ENCODE assay signal across 13 cellular contexts in the genomic region with DNA sequence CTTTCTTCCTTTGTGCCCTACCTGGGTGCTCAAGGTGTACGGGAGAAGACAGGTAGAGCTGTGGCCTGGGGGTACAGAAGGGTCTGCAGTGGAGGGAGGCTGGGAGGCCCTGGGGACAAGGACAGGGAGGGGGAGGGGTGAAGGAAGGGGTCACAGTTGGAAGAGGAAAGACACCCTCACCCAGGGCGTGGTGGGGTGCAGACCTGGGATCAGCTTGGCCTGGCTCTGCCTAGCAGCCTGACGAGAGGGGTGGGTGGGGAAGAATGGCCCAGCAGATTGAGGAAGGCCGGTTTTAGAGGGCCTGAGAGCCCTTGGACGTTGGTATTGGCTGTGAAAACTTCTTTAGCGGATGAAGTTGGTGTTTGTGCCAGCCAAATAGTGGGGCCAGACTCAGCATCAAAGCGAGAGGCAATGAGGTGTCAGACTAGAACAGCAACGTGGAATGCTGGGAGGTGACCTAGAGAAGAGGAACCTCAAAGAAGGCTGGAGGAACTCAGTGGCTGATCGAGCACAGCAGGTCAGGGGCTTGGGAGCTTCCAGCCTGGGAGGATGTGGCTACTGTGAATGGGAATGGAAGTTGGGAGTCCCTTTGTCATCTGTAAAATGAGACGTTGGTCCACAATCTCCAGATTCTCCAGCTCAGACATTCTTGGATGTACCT. TPM values are rescaled to one million over a fixed set of nuclear protein-coding genes. Genes with fewer than 3 reads are reported as not detected.
DNase-seq lines count a peak whose midpoint lies in the region; ATAC-seq and TF ChIP-seq lines count a peak whose summit lies in the region.
"Had no signal": no experiment of that assay in that cellular context is flagged by ENCODE, and none has a peak within 500 bp of the region (broad histone marks: within the 10 kb centered on the region; RNA-seq: fewer than 3 reads in every experiment).

No MANE protein-coding gene starts in this region.

- no peaks in the 10 kb centered on the region for H3K9me2 ChIP-seq in SK-N-SH

- H3K27me3 Mint-ChIP-seq in osteocyte (ENCODE audit: unreplicated experiment): no peaks in the 10 kb centered on the region
- H3K27me3 Mint-ChIP-seq: stimulated activated naive CD8-positive, alpha-beta T cell treated with anti-CD3 and anti-CD28 coated beads, Interleukin-15, amount 100 ng/mL, for 72 hours had no signal

- H3K4me3 ChIP-seq in SK-N-SH (ENCODE audit: low read depth in 2 of 2, low read length in 1 of 2): no peak overlapping the region
- no peak overlapping the region for H3K4me3 ChIP-seq in transverse colon

- POLR2A ChIA-PET in SK-N-SH (lab: Yijun Ruan, JAX): no interaction called here

- H3K79me2 ChIP-seq in SK-N-SH (ENCODE audit: insufficient read depth): no peaks in the 10 kb centered on the region

- DNase-seq in SK-N-SH: no peak
- DNase-seq in epithelial cell of prostate (ENCODE audit: low read depth, low spot score): no peak
- DNase-seq in osteocyte (ENCODE audit: extremely low spot score, unreplicated experiment): no peak
- DNase-seq in transverse colon: no peak
- DNase-seq in NOMO-1 (lab: John Stamatoyannopoulos, UW; ENCODE audit: unreplicated experiment in 2 of 2): no peak
- no peak for DNase-seq in RKO (ENCODE audit: low spot score)
- DNase-seq: effector memory CD4-positive, alpha-beta T cell; NCI-H1105; NCI-H524; stimulated activated naive CD8-positive, alpha-beta T cell treated with anti-CD3 and anti-CD28 coated beads, Interleukin-15, amount 100 ng/mL, for 72 hours had no signal

- H3K27ac Mint-ChIP-seq in osteocyte (ENCODE audit: unreplicated experiment): peak overlapping the region; percentile 97

- intact Hi-C loops in transverse colon (cut with DNase I; ENCODE audit: low total_unique reads): no loop called here

- TF ChIP-seq EP300 in SK-N-SH (IDR thresholded peaks at IDR 0.05; ENCODE audit: borderline replicate concordance in 1 of 2, low read depth in 1 of 2, low read length in 1 of 2) (no peak), transverse colon (IDR thresholded peaks at IDR 0.05; ENCODE audit: low read depth) (no peak)

- 89% methylated on average over 10 of the region's 10 CpGs for WGBS in SK-N-SH (ENCODE audit: low lambda C conversion rate)
- 88 to 90% methylated on average over 5 to 10 of the region's 10 CpGs for WGBS in transverse colon (ENCODE audit: low coverage in 1 of 2), 2 donors

- peaks cover 51% of the 10 kb centered on the region for H3K4me1 Mint-ChIP-seq in osteocyte (ENCODE audit: unreplicated experiment)

- TF ChIP-seq POLR2A in transverse colon (IDR thresholded peaks at IDR 0.05): no peak

- H3F3A ChIP-seq in SK-N-SH (replicated peaks; ENCODE audit: insufficient read depth): peaks cover 33% of the 10 kb centered on the region

- no peak overlapping the region for H3K4me2 ChIP-seq in SK-N-SH

- H3K9ac ChIP-seq in SK-N-SH: no peak overlapping the region

- H3K4me1 ChIP-seq in SK-N-SH (ENCODE audit: control insufficient read depth in 1 of 2, insufficient read depth in 2 of 2, low read depth in 1 of 2, low read length in 1 of 2) (peaks cover 39 to 87% of the 10 kb centered on the region in 2 experiments), transverse colon (peaks cover 26 to 56% (median 43%) of the 10 kb centered on the region in 4 donors)

- TF ChIP-seq CTCF in SK-N-SH (IDR thresholded peaks at IDR 0.05) (no peak), osteocyte (IDR thresholded peaks at IDR 0.05) (no peak), transverse colon (IDR thresholded peaks at IDR 0.05) (no peak)

- H3K27ac ChIP-seq in SK-N-SH (ENCODE audit: low read depth in 2 of 2, low read length in 1 of 2) (peak overlapping the region; percentile 91 to 99; a peak in 3 of 4 replicates), epithelial cell of prostate (peak overlapping the region; percentile 68), transverse colon (peak overlapping the region; percentile 82 to 93 (median 87))
- H3K27ac ChIP-seq: 22Rv1 had no signal

- no peak overlapping the region for H3K4me3 Mint-ChIP-seq in osteocyte (ENCODE audit: unreplicated experiment)
- H3K4me3 Mint-ChIP-seq: stimulated activated naive CD8-positive, alpha-beta T cell treated with anti-CD3 and anti-CD28 coated beads, Interleukin-15, amount 100 ng/mL, for 72 hours had no signal

- peaks cover 0 to 3% of the 10 kb centered on the region in 2 experiments for H3K36me3 ChIP-seq in SK-N-SH (replicated peaks in 1 of 2; ENCODE audit: control insufficient read depth in 1 of 2, insufficient read depth in 2 of 2, low read length in 1 of 2)
- H3K36me3 ChIP-seq in transverse colon: no peaks in the 10 kb centered on the region

- H3K36me3 Mint-ChIP-seq in osteocyte (ENCODE audit: unreplicated experiment): peaks cover 9% of the 10 kb centered on the region

- in situ Hi-C loops in transverse colon (cut with MboI; ENCODE audit: low pct_ligation_motif_present in 1 of 4, low pct_unique_long_range_greater_than_20kb in 1 of 4, low sequenced_read_pairs in 3 of 4): no loop called here

- H3K27me3 ChIP-seq in SK-N-SH (ENCODE audit: insufficient read depth) (no peaks in the 10 kb centered on the region), transverse colon (no peaks in the 10 kb centered on the region)

- no peak for TF ChIP-seq RAD21 in SK-N-SH (IDR thresholded peaks at IDR 0.05; ENCODE audit: low read length)

- CTCF ChIA-PET in SK-N-SH (lab: Yijun Ruan, JAX): interaction anchor here (0.7 to 2.9 kb wide), 4 partner anchors 11 to 123 kb away, joined by 3 to 18 read pairs (median 8); partner anchors contain the start of genes SUFU and TRIM8

- H2AFZ ChIP-seq in SK-N-SH (ENCODE audit: low read depth): no peak overlapping the region

- ATAC-seq in SK-N-SH treated with all-trans-retinoic acid at 6 μM for 48 hours (no peak), HG03469 (IDR thresholded peaks at IDR 0.05; ENCODE audit: unreplicated experiment) (no peak)
- ATAC-seq: stimulated activated naive CD8-positive, alpha-beta T cell treated with anti-CD3 and anti-CD28 coated beads, Interleukin-15, amount 100 ng/mL, for 72 hours had no signal

- H3K9me3 ChIP-seq in SK-N-SH (no peaks in the 10 kb centered on the region), transverse colon (no peaks in the 10 kb centered on the region)

- no peaks in the 10 kb centered on the region for H3K9me3 Mint-ChIP-seq in osteocyte (ENCODE audit: unreplicated experiment)
- H3K9me3 Mint-ChIP-seq: stimulated activated naive CD8-positive, alpha-beta T cell treated with anti-CD3 and anti-CD28 coated beads, Interleukin-15, amount 100 ng/mL, for 72 hours had no signal

- H4K20me1 ChIP-seq in SK-N-SH (ENCODE audit: insufficient read depth): no peaks in the 10 kb centered on the region

TF ChIP-seq in SK-N-SH, 30 proteins besides CTCF, POLR2A, EP300 and RAD21 (continues in another document):
- TF ChIP-seq RXRA (IDR thresholded peaks at IDR 0.05; ENCODE audit: borderline replicate concordance, low read depth): no peak

TF ChIP-seq in SK-N-SH treated with all-trans-retinoic acid at 6 μM for 48 hours, 23 proteins besides CTCF, POLR2A, EP300 and RAD21:
- TF ChIP-seq ARNTL (CRISPR knock-in tag; IDR thresholded peaks at IDR 0.05; ENCODE audit: borderline replicate concordance, low read depth): no peak
- no peak for TF ChIP-seq SNAI2 (CRISPR knock-in tag; IDR thresholded peaks at IDR 0.05)

RNA-seq across cellular contexts. Expression of gene TRIM8, which starts 18.1 kb away (rescaled TPM):
- polyA plus RNA-seq in SK-N-SH (2012; rRNA removed): 67.0 and 108 TPM in 2 replicates
- 70.8 and 98.8 TPM in 2 replicates for polyA plus RNA-seq in SK-N-SH (2012; cell fraction: cytosol; rRNA removed)
- polyA plus RNA-seq in SK-N-SH (2012; cell fraction: nucleus; rRNA removed): 83.2 and 87.9 TPM in 2 replicates
- 63.9 and 66.8 TPM in 2 replicates for total RNA-seq in osteocyte
- total RNA-seq in transverse colon: 100 to 1,000 TPM in 1 of 4 donors, 10 to 100 TPM in 3; 59.1 to 108 (median 66.8) TPM
